In the genomic region with DNA sequence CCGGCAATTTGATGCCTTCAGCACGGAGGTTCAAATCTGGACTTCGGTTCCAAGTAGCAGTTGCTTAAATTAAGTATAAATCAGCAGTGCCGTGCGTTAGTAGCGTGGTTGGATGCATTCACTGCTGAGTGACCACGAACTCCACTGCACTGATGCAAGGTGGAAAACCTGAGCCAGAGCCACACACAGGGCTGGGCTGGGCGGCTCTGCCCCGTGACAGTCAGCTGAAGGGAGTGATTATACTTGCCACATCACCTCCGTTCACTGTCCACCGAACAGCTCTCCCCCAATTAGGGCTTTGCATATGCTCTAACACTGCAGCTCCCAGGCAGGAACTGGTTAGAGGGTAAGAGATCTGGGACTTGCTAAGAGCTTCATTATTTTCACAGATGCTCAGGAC, we compare ENCODE assay signal across 18 cellular contexts.
"Had no signal": no experiment of that assay in that cellular context is flagged by ENCODE, and none has a peak within 500 bp of the region (broad histone marks: within the 10 kb centered on the region; RNA-seq: fewer than 3 reads in every experiment).

No MANE protein-coding gene starts in this region.

- H3K27me3 ChIP-seq: adrenal gland, dorsolateral prefrontal cortex, right lobe of liver, SJSA1, spleen had no signal

- H3K4me1 ChIP-seq: adrenal gland, prostate gland, right lobe of liver, spleen had no signal

- H3K4me3 ChIP-seq: adrenal gland, dorsolateral prefrontal cortex, lung, prostate gland, right lobe of liver, SJSA1, spleen had no signal

- H3K4me1 Mint-ChIP-seq: immature natural killer cell; mesothelial cell of epicardium; stimulated activated naive B cell treated with anti-CD40 and anti-IgM and Interleukin-4, amounts not matched to agents 10 μg/mL and 1 μg/mL and 100 μg/mL, for 72 hours had no signal

- H3K4me3 Mint-ChIP-seq: immature natural killer cell; mesothelial cell of epicardium; nephron; stimulated activated naive B cell treated with anti-CD40 and anti-IgM and Interleukin-4, amounts not matched to agents 10 μg/mL and 1 μg/mL and 100 μg/mL, for 72 hours; T-helper 1 cell treated with Interleukin-12 subunit alpha and Interleukin-12 subunit beta and Interleukin-4 antibody, amounts not matched to agents 30 μg/mL and 1 μg/mL, for 36 hours had no signal

- H3K36me3 ChIP-seq: adrenal gland, prostate gland, right lobe of liver, SJSA1 had no signal

- H3K9me3 ChIP-seq: adrenal gland, prostate gland, right lobe of liver, SJSA1, spleen had no signal

- H3K9me3 Mint-ChIP-seq: activated naive CD4-positive, alpha-beta T cell treated with anti-CD3 and anti-CD28 coated beads, Interleukin-2, amount 50 U/mL, for 72 hours; immature natural killer cell; mesothelial cell of epicardium; nephron; stimulated activated naive B cell treated with anti-CD40 and anti-IgM and Interleukin-4, amounts not matched to agents 10 μg/mL and 1 μg/mL and 100 μg/mL, for 72 hours; T-helper 1 cell treated with Interleukin-12 subunit alpha and Interleukin-12 subunit beta and Interleukin-4 antibody, amounts not matched to agents 30 μg/mL and 1 μg/mL, for 36 hours had no signal

- H3K27ac Mint-ChIP-seq: activated naive CD4-positive, alpha-beta T cell treated with anti-CD3 and anti-CD28 coated beads, Interleukin-2, amount 50 U/mL, for 72 hours; immature natural killer cell; mesothelial cell of epicardium; nephron; stimulated activated naive B cell treated with anti-CD40 and anti-IgM and Interleukin-4, amounts not matched to agents 10 μg/mL and 1 μg/mL and 100 μg/mL, for 72 hours; T-helper 1 cell treated with Interleukin-12 subunit alpha and Interleukin-12 subunit beta and Interleukin-4 antibody, amounts not matched to agents 30 μg/mL and 1 μg/mL, for 36 hours had no signal

- H3K27ac ChIP-seq: adrenal gland, epithelial cell of prostate, prostate gland, right lobe of liver, SJSA1, spleen had no signal

- ATAC-seq: activated CD4-positive, CD25-positive, alpha-beta regulatory T cell treated with anti-CD3 and anti-CD28 coated beads, Interleukin-2, amount 50 U/mL, for 24 hours; activated naive CD4-positive, alpha-beta T cell treated with anti-CD3 and anti-CD28 coated beads, Interleukin-2, amount 50 U/mL, for 72 hours; right lobe of liver had no signal

- DNase-seq: activated CD4-positive, alpha-beta T cell treated with anti-CD3 and anti-CD28 coated beads, Interleukin-2, amount 50 U/mL, for 1 hour; activated gamma-delta T cell treated with Interleukin-2 at 50 U/mL for 16 hours; adrenal gland; immature natural killer cell; kidney glomerular epithelial cell; right lobe of liver; spleen; stimulated activated naive B cell treated with anti-CD40 and anti-IgM and Interleukin-4, amounts not matched to agents 10 μg/mL and 1 μg/mL and 100 μg/mL, for 72 hours had no signal

- H3K27me3 Mint-ChIP-seq: stimulated activated naive B cell treated with anti-CD40 and anti-IgM and Interleukin-4, amounts not matched to agents 10 μg/mL and 1 μg/mL and 100 μg/mL, for 72 hours had no signal
